Comparison of ENCODE assay signal across 1 cellular context in genomic region chr19:33796164-33797100, GRCh38.
A peak's percentile ranks its signal among the peaks of the same experiment; 100 is the strongest.
TF ChIP-seq lines count a peak whose summit lies in the region.

KCTD15 (plus strand) TSS chr19:33796870; CDS start chr19:33800455, 3,585 bp downstream.

TF ChIP-seq in K562, 482 proteins besides CTCF, POLR2A, EP300 and RAD21 (continued from another document and continues in another):
- TF ChIP-seq ZNF280A (IDR thresholded peaks at IDR 0.05; ENCODE audit: low read depth, partially characterized antibody) (no peak), ZBTB43 (CRISPR knock-in tag; IDR thresholded peaks at IDR 0.05) (no peak), TEAD4 (IDR thresholded peaks at IDR 0.05; ENCODE audit: low read length) (no peak), TEAD4 (CRISPR knock-in tag; IDR thresholded peaks at IDR 0.05; ENCODE audit: borderline replicate concordance) (no peak), RBFOX2 (IDR thresholded peaks at IDR 0.05; ENCODE audit: low read depth, low read length) (peak; percentile 77), TBL1XR1 (IDR thresholded peaks at IDR 0.05; ENCODE audit: low read length in 2 of 2) (no peak), NELFE (IDR thresholded peaks at IDR 0.05; ENCODE audit: insufficient read depth, insufficient read length) (no peak), OTX1 (CRISPR knock-in tag; IDR thresholded peaks at IDR 0.05) (peak; percentile 58; the same call in 1 of the 2 replicates), PURB (CRISPR knock-in tag; IDR thresholded peaks at IDR 0.05; ENCODE audit: low read depth) (no peak), POLR2H (tag; IDR thresholded peaks at IDR 0.05; ENCODE audit: low read depth) (peak; percentile 74; the same call in 1 of the 2 replicates), NFE2L1 (tag; IDR thresholded peaks at IDR 0.05; ENCODE audit: borderline replicate concordance, low read depth) (no peak), SUPT5H (IDR thresholded peaks at IDR 0.05) (peak; percentile 19; the same call in 1 of the 2 replicates), KLF6 (CRISPR knock-in tag; IDR thresholded peaks at IDR 0.05; ENCODE audit: borderline replicate concordance) (no peak), CEBPG (CRISPR knock-in tag; IDR thresholded peaks at IDR 0.05) (no peak), CEBPG (tag; conservative IDR thresholded peaks at IDR 0.05 in 1 of 2, IDR thresholded peaks at IDR 0.05 in 1 of 2) (peak in 1 of 2 experiments; percentile 65; a peak in 1 of 4 replicates), CTBP1 (IDR thresholded peaks at IDR 0.05; ENCODE audit: borderline replicate concordance) (no peak; the same call in 1 of the 2 replicates), ARHGAP35 (IDR thresholded peaks at IDR 0.05; ENCODE audit: partially characterized antibody) (no peak), GTF2B (IDR thresholded peaks at IDR 0.05; ENCODE audit: extremely low read depth, insufficient read length) (no peak), E2F6 (IDR thresholded peaks at IDR 0.05; ENCODE audit: borderline replicate concordance in 1 of 2, extremely low read depth in 1 of 2, insufficient read depth in 1 of 2, insufficient read length in 1 of 2, low read depth in 1 of 2, low read length in 1 of 2, poor library complexity in 1 of 2, severe bottlenecking in 1 of 2) (peak in 1 of 2 experiments; percentile 48), ZNF274 (IDR thresholded peaks at IDR 0.05; ENCODE audit: borderline replicate concordance, low read depth, low read length) (no peak), PCBP1 (IDR thresholded peaks at IDR 0.05; ENCODE audit: low read depth, low read length, poor library complexity, severe bottlenecking) (peak; percentile 91), MECOM (CRISPR knock-in tag; IDR thresholded peaks at IDR 0.05) (no peak), ZFX (CRISPR knock-in tag; IDR thresholded peaks at IDR 0.05) (peak; percentile 47; the same call in 1 of the 2 replicates), ZNF175 (CRISPR knock-in tag; IDR thresholded peaks at IDR 0.05; ENCODE audit: low read depth) (no peak), NFIX (CRISPR knock-in tag; IDR thresholded peaks at IDR 0.05; ENCODE audit: low read depth) (no peak), DIDO1 (tag; IDR thresholded peaks at IDR 0.05; ENCODE audit: low read depth) (no peak), PHF8 (IDR thresholded peaks at IDR 0.05; ENCODE audit: borderline replicate concordance, low read length) (peak; percentile 29; the same call in 1 of the 2 replicates), ZFP1 (CRISPR knock-in tag; IDR thresholded peaks at IDR 0.05) (no peak), PKNOX1 (IDR thresholded peaks at IDR 0.05) (no peak), FIP1L1 (IDR thresholded peaks at IDR 0.05; ENCODE audit: low read depth, low read length, poor library complexity, severe bottlenecking) (peak; percentile 10), ZNF445 (CRISPR knock-in tag; IDR thresholded peaks at IDR 0.05; ENCODE audit: low read depth) (no peak), CHCHD3 (CRISPR knock-in tag; IDR thresholded peaks at IDR 0.05) (no peak), TGIF2 (CRISPR knock-in tag; IDR thresholded peaks at IDR 0.05) (no peak), MAZ (CRISPR knock-in tag; conservative IDR thresholded peaks at IDR 0.05 in 1 of 2, IDR thresholded peaks at IDR 0.05 in 1 of 2) (peak in 1 of 2 experiments; percentile 23; a peak in 1 of 4 replicates), ZBTB7A (IDR thresholded peaks at IDR 0.05; ENCODE audit: borderline replicate concordance, control insufficient read depth, low read depth, low read length) (peak; percentile 67; the same call in 1 of the 2 replicates), NCOA6 (IDR thresholded peaks at IDR 0.05) (no peak), CHAMP1 (IDR thresholded peaks at IDR 0.05) (no peak), ARNT (IDR thresholded peaks at IDR 0.05) (no peak), MEF2A (IDR thresholded peaks at IDR 0.05; ENCODE audit: control insufficient read depth, low read depth, low read length) (no peak), RBM14 (IDR thresholded peaks at IDR 0.05; ENCODE audit: borderline replicate concordance, insufficient read depth, low read depth, low read length) (no peak), ZBTB17 (CRISPR knock-in tag; IDR thresholded peaks at IDR 0.05) (peak; percentile 22; the same call in 1 of the 2 replicates), HDAC6 (IDR thresholded peaks at IDR 0.05; ENCODE audit: low read depth, low read length) (no peak), POLR2G (IDR thresholded peaks at IDR 0.05; ENCODE audit: low read depth, low read length) (peak; percentile 16), UBTF (IDR thresholded peaks at IDR 0.05; ENCODE audit: borderline replicate concordance in 1 of 2, low read depth in 2 of 2, low read length in 2 of 2) (peak in 1 of 2 experiments; percentile 56; a peak in 3 of 4 replicates), HNRNPK (IDR thresholded peaks at IDR 0.05; ENCODE audit: low read depth, low read length, poor library complexity, severe bottlenecking) (peak; percentile 68), USF1 (CRISPR knock-in tag; IDR thresholded peaks at IDR 0.05) (no peak), RREB1 (CRISPR knock-in tag; IDR thresholded peaks at IDR 0.05) (peak; percentile 30; the same call in 1 of the 2 replicates), HIVEP1 (CRISPR knock-in tag; IDR thresholded peaks at IDR 0.05) (no peak), KDM2B (CRISPR knock-in tag; IDR thresholded peaks at IDR 0.05) (0 out of 2 replicates have a peak, but pooled peaks have one; percentile 68), TARDBP (IDR thresholded peaks at IDR 0.05) (no peak)
